8 cellular contexts compared by ENCODE assay signal in genomic region chr1:39573736-39574624, GRCh38. TPM values are rescaled to one million over a fixed set of nuclear protein-coding genes. Genes with fewer than 3 reads are reported as not detected.
A peak's percentile ranks its signal among the peaks of the same experiment; 100 is the strongest.
DNase-seq lines count a peak whose midpoint lies in the region; ATAC-seq and TF ChIP-seq lines count a peak whose summit lies in the region.

No MANE protein-coding gene starts in this region.

- peak overlapping the region; percentile 94 for H3K4me3 ChIP-seq in WERI-Rb-1 (ENCODE audit: low read depth, low read length)

- peak overlapping the region; percentile 85 for H3K27ac ChIP-seq in WERI-Rb-1

- peaks cover 23% of the 10 kb centered on the region for H3K4me1 Mint-ChIP-seq in glutamatergic neuron (ENCODE audit: low read depth, unreplicated experiment)

- peaks cover 54% of the 10 kb centered on the region for H3K36me3 ChIP-seq in WERI-Rb-1

- DNase-seq in SIG-M5 treated with dmso at 0.1 percent for 504 hours (lab: John Stamatoyannopoulos, UW; ENCODE audit: unreplicated experiment) (peak; percentile 15), SIG-M5 (lab: John Stamatoyannopoulos, UW) (no peak), WERI-Rb-1 (peak; percentile 60), glutamatergic neuron (no peak), retina (peak; percentile 3)
- DNase-seq in activated CD8-positive, alpha-beta memory T cell treated with anti-CD3 and anti-CD28 coated beads, Interleukin-2, amount 50 U/mL, for 4 hours = no peak

- no peaks in the 10 kb centered on the region for H3K36me3 Mint-ChIP-seq in glutamatergic neuron (ENCODE audit: unreplicated experiment)

- no peaks in the 10 kb centered on the region for H3K9me3 ChIP-seq in WERI-Rb-1 (ENCODE audit: severe bottlenecking)

- no peak overlapping the region for H3K27ac Mint-ChIP-seq in glutamatergic neuron (ENCODE audit: unreplicated experiment)

- ATAC-seq in HG03354 (IDR thresholded peaks at IDR 0.05; ENCODE audit: poor library complexity, severe bottlenecking, unreplicated experiment) (no peak), GM19324 (IDR thresholded peaks at IDR 0.05; ENCODE audit: low FRiP score, unreplicated experiment) (no peak)

- TF ChIP-seq CTCF in WERI-Rb-1 (IDR thresholded peaks at IDR 0.05; ENCODE audit: low read depth, low read length) (no peak), glutamatergic neuron (IDR thresholded peaks at IDR 0.05; ENCODE audit: partially characterized antibody, unreplicated experiment) (no peak)

- H3K27me3 Mint-ChIP-seq in glutamatergic neuron (ENCODE audit: unreplicated experiment) = peaks cover 4% of the 10 kb centered on the region

- no peaks in the 10 kb centered on the region for H3K27me3 ChIP-seq in WERI-Rb-1 (ENCODE audit: insufficient read depth, low read depth, severe bottlenecking)

- peak overlapping the region; percentile 94 for H3K4me3 Mint-ChIP-seq in glutamatergic neuron (ENCODE audit: unreplicated experiment)

- H3K9me3 Mint-ChIP-seq in glutamatergic neuron (ENCODE audit: unreplicated experiment) = peaks cover 5% of the 10 kb centered on the region

RNA-seq across cellular contexts. Expression of gene PABPC4, which starts 2.6 kb away (rescaled TPM):
- total RNA-seq in glutamatergic neuron (ENCODE audit: unreplicated experiment) = 131 TPM

Comparison
In these comparisons a context has a peak if more than half of its experiments do, and no peak if none do; other contexts are left out.
1. DNase-seq: peak in SIG-M5 treated with dmso at 0.1 percent for 504 hours (single experiment), WERI-Rb-1 (single experiment) and retina (single experiment); none in SIG-M5 (single experiment), glutamatergic neuron (single experiment) and activated CD8-positive, alpha-beta memory T cell treated with anti-CD3 and anti-CD28 coated beads, Interleukin-2, amount 50 U/mL, for 4 hours (single experiment).